Comparison of ENCODE assay signal across 18 cellular contexts in the genomic region with DNA sequence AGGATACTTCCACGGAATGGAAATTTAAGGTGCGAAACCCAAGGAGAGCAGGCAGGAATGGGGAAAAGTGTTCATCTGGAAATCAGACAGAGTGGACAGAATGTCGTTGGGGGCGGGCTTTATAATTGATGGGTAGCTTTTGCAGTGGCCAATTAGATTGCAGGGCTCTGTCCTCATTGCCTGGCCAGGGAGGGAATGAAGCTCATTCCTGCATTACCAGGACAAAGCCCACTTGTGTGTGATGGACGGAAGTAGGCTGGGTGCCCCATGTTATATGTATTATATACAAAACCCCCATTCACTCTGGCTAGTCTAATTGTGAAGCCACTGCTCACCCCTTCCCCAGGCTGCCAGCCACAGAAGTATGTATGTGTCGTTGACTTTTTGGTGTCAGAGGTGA. TPM values are rescaled to one million over a fixed set of nuclear protein-coding genes. Genes with fewer than 3 reads are reported as not detected.
DNase-seq lines count a peak whose midpoint lies in the region; ATAC-seq and TF ChIP-seq lines count a peak whose summit lies in the region.
"Had no signal": no experiment of that assay in that cellular context is flagged by ENCODE, and none has a peak within 500 bp of the region (broad histone marks: within the 10 kb centered on the region; RNA-seq: fewer than 3 reads in every experiment).

No MANE protein-coding gene starts in this region.

- no peak for ATAC-seq in activated T-helper 17 cell treated with anti-CD3 and anti-CD28 coated beads, Interleukin-2, amount 50 U/mL, for 72 hours (replicated peaks)
- no peak for ATAC-seq in natural killer cell treated with Interleukin-12 subunit alpha and Interleukin-12 subunit beta and Interleukin-15 and Interleukin-18, amount 100 ng/mL, for 72 hours
- ATAC-seq in PC-3, result no peak
- ATAC-seq: activated CD8-positive, alpha-beta T cell treated with anti-CD3 and anti-CD28 coated beads for 36 hours; WTC11 had no signal

- H3K36me3 ChIP-seq in uterus (no peaks in the 10 kb centered on the region), PC-3 (ENCODE audit: low read depth, low read length) (peaks cover 36% of the 10 kb centered on the region; the same call in 1 of the 2 replicates)

- H3K27ac ChIP-seq in uterus, result no peak overlapping the region
- H3K27ac ChIP-seq in PC-3 (ENCODE audit: low read length), result no peak overlapping the region

- BruUV-seq in PC-3 (replicated peaks; lab: Mats Ljungman, UMichigan), result no TSS peak

- H3K9me3 Mint-ChIP-seq in activated T-helper 17 cell treated with anti-CD3 and anti-CD28 coated beads, Interleukin-2, amount 50 U/mL, for 72 hours, result no peaks in the 10 kb centered on the region
- no peaks in the 10 kb centered on the region for H3K9me3 Mint-ChIP-seq in natural killer cell treated with Interleukin-12 subunit alpha and Interleukin-12 subunit beta and Interleukin-15 and Interleukin-18, amount 100 ng/mL, for 72 hours
- no peaks in the 10 kb centered on the region for H3K9me3 Mint-ChIP-seq in endothelial cell (ENCODE audit: unreplicated experiment)
- H3K9me3 Mint-ChIP-seq: activated CD8-positive, alpha-beta T cell treated with anti-CD3 and anti-CD28 coated beads for 36 hours; mesothelial cell of epicardium; WTC11 had no signal

- H3K27ac Mint-ChIP-seq in activated T-helper 17 cell treated with anti-CD3 and anti-CD28 coated beads, Interleukin-2, amount 50 U/mL, for 72 hours, result peak overlapping the region; percentile 25
- peak overlapping the region in 1 of 2 donors; percentile 67 for H3K27ac Mint-ChIP-seq in natural killer cell treated with Interleukin-12 subunit alpha and Interleukin-12 subunit beta and Interleukin-15 and Interleukin-18, amount 100 ng/mL, for 72 hours
- H3K27ac Mint-ChIP-seq in endothelial cell (ENCODE audit: unreplicated experiment), result no peak overlapping the region
- H3K27ac Mint-ChIP-seq: activated CD8-positive, alpha-beta T cell treated with anti-CD3 and anti-CD28 coated beads for 36 hours; WTC11 had no signal

- peaks cover 14% of the 10 kb centered on the region for H3K4me1 Mint-ChIP-seq in activated T-helper 17 cell treated with anti-CD3 and anti-CD28 coated beads, Interleukin-2, amount 50 U/mL, for 72 hours
- peaks cover 34 to 44% of the 10 kb centered on the region in 2 donors for H3K4me1 Mint-ChIP-seq in natural killer cell treated with Interleukin-12 subunit alpha and Interleukin-12 subunit beta and Interleukin-15 and Interleukin-18, amount 100 ng/mL, for 72 hours (ENCODE audit: low read depth in 2 of 2)
- peaks cover 46% of the 10 kb centered on the region for H3K4me1 Mint-ChIP-seq in endothelial cell (ENCODE audit: unreplicated experiment)

- intact Hi-C loops in uterus (cut with DNase I; ENCODE audit: low total_unique reads), result no loop called here
- intact Hi-C loops in PC-3 (cut with micrococcal nuclease), result no loop called here

- no peak overlapping the region for H2AFZ ChIP-seq in PC-3 (ENCODE audit: low read length)

- no peak overlapping the region for H3K9ac ChIP-seq in PC-3 (ENCODE audit: low read length)

- H3F3A ChIP-seq in PC-3 (ENCODE audit: low read length, unreplicated experiment), result no peaks in the 10 kb centered on the region

- no peak overlapping the region for H3K4me2 ChIP-seq in PC-3 (ENCODE audit: low read length)

- H3K27me3 ChIP-seq in uterus, result no peaks in the 10 kb centered on the region
- no peaks in the 10 kb centered on the region for H3K27me3 ChIP-seq in PC-3 (ENCODE audit: low read length)

- H3K4me3 Mint-ChIP-seq in activated T-helper 17 cell treated with anti-CD3 and anti-CD28 coated beads, Interleukin-2, amount 50 U/mL, for 72 hours, result no peak overlapping the region
- H3K4me3 Mint-ChIP-seq in natural killer cell treated with Interleukin-12 subunit alpha and Interleukin-12 subunit beta and Interleukin-15 and Interleukin-18, amount 100 ng/mL, for 72 hours, result peak overlapping the region; percentile 59
- no peak overlapping the region for H3K4me3 Mint-ChIP-seq in endothelial cell (ENCODE audit: unreplicated experiment)
- H3K4me3 Mint-ChIP-seq: activated CD8-positive, alpha-beta T cell treated with anti-CD3 and anti-CD28 coated beads for 36 hours; mesothelial cell of epicardium; WTC11 had no signal

- POLR2A ChIA-PET in PC-3 (lab: Charles Lee; ENCODE audit: unreplicated experiment), result no interaction called here

- H3K4me1 ChIP-seq in uterus (no peaks in the 10 kb centered on the region), PC-3 (ENCODE audit: insufficient read depth, low read length) (no peaks in the 10 kb centered on the region)

- no peaks in the 10 kb centered on the region for H3K27me3 Mint-ChIP-seq in activated T-helper 17 cell treated with anti-CD3 and anti-CD28 coated beads, Interleukin-2, amount 50 U/mL, for 72 hours
- no peaks in the 10 kb centered on the region for H3K27me3 Mint-ChIP-seq in natural killer cell treated with Interleukin-12 subunit alpha and Interleukin-12 subunit beta and Interleukin-15 and Interleukin-18, amount 100 ng/mL, for 72 hours
- no peaks in the 10 kb centered on the region for H3K27me3 Mint-ChIP-seq in endothelial cell (ENCODE audit: unreplicated experiment)
- H3K27me3 Mint-ChIP-seq: activated CD8-positive, alpha-beta T cell treated with anti-CD3 and anti-CD28 coated beads for 36 hours had no signal

- peaks cover 3% of the 10 kb centered on the region; the same call in 1 of the 2 replicates for H4K20me1 ChIP-seq in PC-3 (ENCODE audit: low read length)

- peaks cover 53% of the 10 kb centered on the region for H3K36me3 Mint-ChIP-seq in activated T-helper 17 cell treated with anti-CD3 and anti-CD28 coated beads, Interleukin-2, amount 50 U/mL, for 72 hours (ENCODE audit: low read depth)
- no peaks in the 10 kb centered on the region for H3K36me3 Mint-ChIP-seq in natural killer cell treated with Interleukin-12 subunit alpha and Interleukin-12 subunit beta and Interleukin-15 and Interleukin-18, amount 100 ng/mL, for 72 hours
- peaks cover 21% of the 10 kb centered on the region for H3K36me3 Mint-ChIP-seq in endothelial cell (ENCODE audit: low read depth, unreplicated experiment)
- H3K36me3 Mint-ChIP-seq: WTC11 had no signal

- TF ChIP-seq POLR2A in uterus (IDR thresholded peaks at IDR 0.05), result no peak

- H3K79me2 ChIP-seq in PC-3 (ENCODE audit: low read length), result peaks cover 24% of the 10 kb centered on the region; the same call in 1 of the 2 replicates

- no peaks in the 10 kb centered on the region for H3K9me3 ChIP-seq in uterus
- H3K9me3 ChIP-seq in PC-3 (ENCODE audit: low read length), result no peaks in the 10 kb centered on the region

- TF ChIP-seq CTCF in endothelial cell (IDR thresholded peaks at IDR 0.05; ENCODE audit: unreplicated experiment) (no peak), uterus (IDR thresholded peaks at IDR 0.05) (no peak), PC-3 (conservative IDR thresholded peaks at IDR 0.05; ENCODE audit: low read depth, low read length) (no peak)

- H3K4me3 ChIP-seq in uterus, result no peak overlapping the region
- no peak overlapping the region for H3K4me3 ChIP-seq in PC-3 (ENCODE audit: low read length)

- DNase-seq in foreskin melanocyte, result peak; percentile 94
- DNase-seq in natural killer cell treated with Interleukin-12 subunit alpha and Interleukin-12 subunit beta and Interleukin-15 and Interleukin-18, amount 100 ng/mL, for 72 hours (ENCODE audit: low spot score), result no peak
- peak; percentile 87 for DNase-seq in superior temporal gyrus (ENCODE audit: extremely low spot score)
- no peak for DNase-seq in endothelial cell (ENCODE audit: low spot score)
- no peak for DNase-seq in uterus
- DNase-seq in PC-3, result no peak
- DNase-seq: activated CD8-positive, alpha-beta T cell treated with anti-CD3 and anti-CD28 coated beads for 36 hours; AML-193; Calu3; KBM-7; left cardiac atrium; NCI-H2081; NCI-H526 treated with DMSO at 0.1 percent for 48 hours; SIG-M5; stimulated activated CD4-positive, alpha-beta T cell treated with anti-CD3 and anti-CD28 coated beads, Interleukin-2, amount 100 ng/mL, for 48 hours had no signal

- CTCF ChIA-PET in PC-3 (lab: Charles Lee), result no interaction called here

- H3K9me2 ChIP-seq in PC-3 (replicated peaks; ENCODE audit: low read length), result no peaks in the 10 kb centered on the region

RNA-seq across cellular contexts. Expression of a gene that starts 23.6 kb away (rescaled TPM):
- total RNA-seq in activated T-helper 17 cell treated with anti-CD3 and anti-CD28 coated beads, Interleukin-2, amount 50 U/mL, for 72 hours, result 10 to 100 TPM; 35.6 to 48.3 TPM
- total RNA-seq in natural killer cell treated with Interleukin-12 subunit alpha and Interleukin-12 subunit beta and Interleukin-15 and Interleukin-18, amount 100 ng/mL, for 72 hours, result 10 to 100 TPM; 41.0 to 45.5 TPM
- 119 TPM for total RNA-seq in endothelial cell (ENCODE audit: unreplicated experiment)
- total RNA-seq in uterus, result 10 to 100 TPM; 23.1 to 97.1 (median 52.1) TPM
- 80.8 and 86.9 TPM in 2 replicates for total RNA-seq in PC-3 (2014; rRNA removed)

RNA-seq across cellular contexts. Expression of a gene that starts 23.9 kb away (rescaled TPM):
- total RNA-seq in activated T-helper 17 cell treated with anti-CD3 and anti-CD28 coated beads, Interleukin-2, amount 50 U/mL, for 72 hours, result 10 to 100 TPM; 19.2 to 19.4 TPM
- 10 to 100 TPM; 12.9 to 16.2 TPM for total RNA-seq in natural killer cell treated with Interleukin-12 subunit alpha and Interleukin-12 subunit beta and Interleukin-15 and Interleukin-18, amount 100 ng/mL, for 72 hours
- 25.0 TPM for total RNA-seq in endothelial cell (ENCODE audit: unreplicated experiment)
- total RNA-seq in uterus, result 10 to 100 TPM in 3 of 4 donors, 1 to 10 TPM in 1; 7.4 to 67.3 (median 32.8) TPM
- 9.6 and 9.7 TPM in 2 replicates for total RNA-seq in PC-3 (2014; rRNA removed)

Comparison
In these comparisons a context has a peak if more than half of its experiments do, and no peak if none do; other contexts are left out.
1. DNase-seq: peak in foreskin melanocyte (single experiment) and superior temporal gyrus (single experiment); none in natural killer cell treated with Interleukin-12 subunit alpha and Interleukin-12 subunit beta and Interleukin-15 and Interleukin-18, amount 100 ng/mL, for 72 hours (single experiment), endothelial cell (single experiment), uterus (0 of 2) and PC-3 (single experiment).